In the genomic region with DNA sequence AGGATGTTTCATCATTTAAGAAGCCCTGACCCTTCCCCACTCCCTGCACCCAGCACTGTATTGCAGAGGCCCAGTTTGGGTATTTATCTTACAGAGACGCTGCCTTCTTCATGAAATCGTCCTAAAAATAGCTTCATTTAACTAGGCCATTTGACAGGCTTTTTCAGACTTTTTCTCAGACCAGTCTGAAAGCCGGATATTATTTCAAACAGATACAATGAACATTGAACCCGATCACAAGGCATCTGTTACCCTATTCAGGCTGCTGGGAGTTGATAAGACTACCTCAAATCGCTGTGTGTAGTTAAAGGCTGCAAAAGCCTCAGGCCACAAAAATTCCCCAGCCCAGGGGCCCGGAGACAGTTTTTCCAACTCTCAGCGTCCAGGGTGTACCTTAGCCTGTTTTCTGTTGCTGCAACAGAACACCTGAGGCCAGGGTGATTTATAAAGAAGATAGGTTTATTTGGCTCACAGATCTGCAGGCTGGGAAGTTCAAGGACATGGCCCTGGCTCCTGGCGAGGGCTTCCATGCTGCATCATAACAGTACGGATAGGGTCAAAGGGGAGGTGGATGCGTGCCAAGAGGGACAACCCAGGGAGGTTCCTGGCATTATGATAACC, we compare ENCODE assay signal across 2 cellular contexts.
TF ChIP-seq lines count a peak whose summit lies in the region.

No MANE protein-coding gene starts in this region.

TF ChIP-seq in K562, 482 proteins besides CTCF, POLR2A, EP300 and RAD21 (continued from another document and continues in another):
- no peak for TF ChIP-seq STAT5B (CRISPR knock-in tag; IDR thresholded peaks at IDR 0.05)
- TF ChIP-seq KAT8 (IDR thresholded peaks at IDR 0.05; ENCODE audit: low read depth): no peak
- TF ChIP-seq, protein P1, sequence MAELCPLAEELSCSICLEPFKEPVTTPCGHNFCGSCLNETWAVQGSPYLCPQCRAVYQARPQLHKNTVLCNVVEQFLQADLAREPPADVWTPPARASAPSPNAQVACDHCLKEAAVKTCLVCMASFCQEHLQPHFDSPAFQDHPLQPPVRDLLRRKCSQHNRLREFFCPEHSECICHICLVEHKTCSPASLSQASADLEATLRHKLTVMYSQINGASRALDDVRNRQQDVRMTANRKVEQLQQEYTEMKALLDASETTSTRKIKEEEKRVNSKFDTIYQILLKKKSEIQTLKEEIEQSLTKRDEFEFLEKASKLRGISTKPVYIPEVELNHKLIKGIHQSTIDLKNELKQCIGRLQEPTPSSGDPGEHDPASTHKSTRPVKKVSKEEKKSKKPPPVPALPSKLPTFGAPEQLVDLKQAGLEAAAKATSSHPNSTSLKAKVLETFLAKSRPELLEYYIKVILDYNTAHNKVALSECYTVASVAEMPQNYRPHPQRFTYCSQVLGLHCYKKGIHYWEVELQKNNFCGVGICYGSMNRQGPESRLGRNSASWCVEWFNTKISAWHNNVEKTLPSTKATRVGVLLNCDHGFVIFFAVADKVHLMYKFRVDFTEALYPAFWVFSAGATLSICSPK (IDR thresholded peaks at IDR 0.05; ENCODE audit: borderline replicate concordance): no peak
- TF ChIP-seq, protein P2, sequence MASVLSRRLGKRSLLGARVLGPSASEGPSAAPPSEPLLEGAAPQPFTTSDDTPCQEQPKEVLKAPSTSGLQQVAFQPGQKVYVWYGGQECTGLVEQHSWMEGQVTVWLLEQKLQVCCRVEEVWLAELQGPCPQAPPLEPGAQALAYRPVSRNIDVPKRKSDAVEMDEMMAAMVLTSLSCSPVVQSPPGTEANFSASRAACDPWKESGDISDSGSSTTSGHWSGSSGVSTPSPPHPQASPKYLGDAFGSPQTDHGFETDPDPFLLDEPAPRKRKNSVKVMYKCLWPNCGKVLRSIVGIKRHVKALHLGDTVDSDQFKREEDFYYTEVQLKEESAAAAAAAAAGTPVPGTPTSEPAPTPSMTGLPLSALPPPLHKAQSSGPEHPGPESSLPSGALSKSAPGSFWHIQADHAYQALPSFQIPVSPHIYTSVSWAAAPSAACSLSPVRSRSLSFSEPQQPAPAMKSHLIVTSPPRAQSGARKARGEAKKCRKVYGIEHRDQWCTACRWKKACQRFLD (CRISPR knock-in tag; IDR thresholded peaks at IDR 0.05): peak; percentile 58; the same call in 1 of the 2 replicates
- TF ChIP-seq RBBP5 (IDR thresholded peaks at IDR 0.05; ENCODE audit: borderline replicate concordance, insufficient read depth, low read length, poor library complexity, severe bottlenecking): no peak
- TF ChIP-seq HDAC2 (IDR thresholded peaks at IDR 0.05): peak; percentile 58; the same call in 1 of the 2 replicates
- no peak for TF ChIP-seq ZNF830 (CRISPR knock-in tag; IDR thresholded peaks at IDR 0.05)
- peak; percentile 94 for TF ChIP-seq TCF3 (CRISPR knock-in tag; IDR thresholded peaks at IDR 0.05)
- TF ChIP-seq DPF2 (IDR thresholded peaks at IDR 0.05): peak; percentile 67; the same call in 1 of the 2 replicates
- TF ChIP-seq BRD9 (IDR thresholded peaks at IDR 0.05; ENCODE audit: low read depth, partially characterized antibody): no peak
- TF ChIP-seq ZNF668 (CRISPR knock-in tag; IDR thresholded peaks at IDR 0.05): no peak
- TF ChIP-seq TEAD4 (IDR thresholded peaks at IDR 0.05; ENCODE audit: low read length): peak; percentile 89
- no peak for TF ChIP-seq TEAD4 (CRISPR knock-in tag; IDR thresholded peaks at IDR 0.05; ENCODE audit: borderline replicate concordance)
- no peak for TF ChIP-seq MXI1 (IDR thresholded peaks at IDR 0.05; ENCODE audit: low read depth, low read length)
- TF ChIP-seq SOX6 (IDR thresholded peaks at IDR 0.05): peak; percentile 88
- TF ChIP-seq, protein P3, sequence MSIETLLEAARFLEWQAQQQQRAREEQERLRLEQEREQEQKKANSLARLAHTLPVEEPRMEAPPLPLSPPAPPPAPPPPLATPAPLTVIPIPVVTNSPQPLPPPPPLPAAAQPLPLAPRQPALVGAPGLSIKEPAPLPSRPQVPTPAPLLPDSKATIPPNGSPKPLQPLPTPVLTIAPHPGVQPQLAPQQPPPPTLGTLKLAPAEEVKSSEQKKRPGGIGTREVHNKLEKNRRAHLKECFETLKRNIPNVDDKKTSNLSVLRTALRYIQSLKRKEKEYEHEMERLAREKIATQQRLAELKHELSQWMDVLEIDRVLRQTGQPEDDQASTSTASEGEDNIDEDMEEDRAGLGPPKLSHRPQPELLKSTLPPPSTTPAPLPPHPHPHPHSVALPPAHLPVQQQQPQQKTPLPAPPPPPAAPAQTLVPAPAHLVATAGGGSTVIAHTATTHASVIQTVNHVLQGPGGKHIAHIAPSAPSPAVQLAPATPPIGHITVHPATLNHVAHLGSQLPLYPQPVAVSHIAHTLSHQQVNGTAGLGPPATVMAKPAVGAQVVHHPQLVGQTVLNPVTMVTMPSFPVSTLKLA (conservative IDR thresholded peaks at IDR 0.05): 0 out of 4 replicates have a peak, but pooled peaks of 1 of the 2 experiments have one; percentile 13
- peak; percentile 93 for TF ChIP-seq CBFA2T3 (IDR thresholded peaks at IDR 0.05)
- TF ChIP-seq CBX5 (IDR thresholded peaks at IDR 0.05; ENCODE audit: borderline replicate concordance, low read depth): no peak
- TF ChIP-seq KDM1A (IDR thresholded peaks at IDR 0.05): peak; percentile 85 to 86
- TF ChIP-seq NEUROD1 (IDR thresholded peaks at IDR 0.05; ENCODE audit: borderline replicate concordance, low read depth, low read length, partially characterized antibody): no peak
- no peak for TF ChIP-seq CEBPG (CRISPR knock-in tag; IDR thresholded peaks at IDR 0.05)
- no peak for TF ChIP-seq CEBPG (tag; conservative IDR thresholded peaks at IDR 0.05 in 1 of 2, IDR thresholded peaks at IDR 0.05 in 1 of 2)
- TF ChIP-seq, protein P4, sequence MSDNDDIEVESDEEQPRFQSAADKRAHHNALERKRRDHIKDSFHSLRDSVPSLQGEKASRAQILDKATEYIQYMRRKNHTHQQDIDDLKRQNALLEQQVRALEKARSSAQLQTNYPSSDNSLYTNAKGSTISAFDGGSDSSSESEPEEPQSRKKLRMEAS (CRISPR knock-in tag; IDR thresholded peaks at IDR 0.05): no peak
- no peak for TF ChIP-seq ZNF12 (CRISPR knock-in tag; IDR thresholded peaks at IDR 0.05)
- TF ChIP-seq NFE2 (IDR thresholded peaks at IDR 0.05; ENCODE audit: low read depth): peak; percentile 15; the same call in 1 of the 2 replicates
- no peak for TF ChIP-seq ATF1 (CRISPR knock-in tag; IDR thresholded peaks at IDR 0.05)
- TF ChIP-seq ATF1 (tag; IDR thresholded peaks at IDR 0.05): no peak
- TF ChIP-seq, protein P5, sequence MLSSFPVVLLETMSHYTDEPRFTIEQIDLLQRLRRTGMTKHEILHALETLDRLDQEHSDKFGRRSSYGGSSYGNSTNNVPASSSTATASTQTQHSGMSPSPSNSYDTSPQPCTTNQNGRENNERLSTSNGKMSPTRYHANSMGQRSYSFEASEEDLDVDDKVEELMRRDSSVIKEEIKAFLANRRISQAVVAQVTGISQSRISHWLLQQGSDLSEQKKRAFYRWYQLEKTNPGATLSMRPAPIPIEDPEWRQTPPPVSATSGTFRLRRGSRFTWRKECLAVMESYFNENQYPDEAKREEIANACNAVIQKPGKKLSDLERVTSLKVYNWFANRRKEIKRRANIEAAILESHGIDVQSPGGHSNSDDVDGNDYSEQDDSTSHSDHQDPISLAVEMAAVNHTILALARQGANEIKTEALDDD (IDR thresholded peaks at IDR 0.05): 0 out of 2 replicates have a peak, but pooled peaks have one; percentile 14
- TF ChIP-seq TBL1XR1 (IDR thresholded peaks at IDR 0.05; ENCODE audit: low read length in 2 of 2): peak in 1 of 2 experiments; percentile 54; a peak in 1 of 4 replicates
- TF ChIP-seq ILF3 (IDR thresholded peaks at IDR 0.05; ENCODE audit: borderline replicate concordance): no peak
- TF ChIP-seq DMBX1 (CRISPR knock-in tag; IDR thresholded peaks at IDR 0.05; ENCODE audit: borderline replicate concordance): no peak
- peak; percentile 89 for TF ChIP-seq ARID1B (IDR thresholded peaks at IDR 0.05)

TF ChIP-seq in HepG2, 621 proteins besides CTCF, POLR2A, EP300 and RAD21 (continued from another document and continues in another):
- peak; percentile 49; the same call in 1 of the 2 replicates for TF ChIP-seq ZSCAN30 (CRISPR knock-in tag; IDR thresholded peaks at IDR 0.05)
- TF ChIP-seq MIER2 (CRISPR knock-in tag; IDR thresholded peaks at IDR 0.05): no peak
- TF ChIP-seq ZNF33A (CRISPR knock-in tag; IDR thresholded peaks at IDR 0.05; ENCODE audit: borderline replicate concordance): no peak
- no peak for TF ChIP-seq ZNF614 (CRISPR knock-in tag; IDR thresholded peaks at IDR 0.05; ENCODE audit: borderline replicate concordance)
- TF ChIP-seq, protein P6, sequence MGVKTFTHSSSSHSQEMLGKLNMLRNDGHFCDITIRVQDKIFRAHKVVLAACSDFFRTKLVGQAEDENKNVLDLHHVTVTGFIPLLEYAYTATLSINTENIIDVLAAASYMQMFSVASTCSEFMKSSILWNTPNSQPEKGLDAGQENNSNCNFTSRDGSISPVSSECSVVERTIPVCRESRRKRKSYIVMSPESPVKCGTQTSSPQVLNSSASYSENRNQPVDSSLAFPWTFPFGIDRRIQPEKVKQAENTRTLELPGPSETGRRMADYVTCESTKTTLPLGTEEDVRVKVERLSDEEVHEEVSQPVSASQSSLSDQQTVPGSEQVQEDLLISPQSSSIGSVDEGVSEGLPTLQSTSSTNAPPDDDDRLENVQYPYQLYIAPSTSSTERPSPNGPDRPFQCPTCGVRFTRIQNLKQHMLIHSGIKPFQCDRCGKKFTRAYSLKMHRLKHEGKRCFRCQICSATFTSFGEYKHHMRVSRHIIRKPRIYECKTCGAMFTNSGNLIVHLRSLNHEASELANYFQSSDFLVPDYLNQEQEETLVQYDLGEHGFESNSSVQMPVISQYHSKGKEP (CRISPR knock-in tag; IDR thresholded peaks at IDR 0.05): no peak
- no peak for TF ChIP-seq ERF (CRISPR knock-in tag; IDR thresholded peaks at IDR 0.05)
- TF ChIP-seq, protein P7, sequence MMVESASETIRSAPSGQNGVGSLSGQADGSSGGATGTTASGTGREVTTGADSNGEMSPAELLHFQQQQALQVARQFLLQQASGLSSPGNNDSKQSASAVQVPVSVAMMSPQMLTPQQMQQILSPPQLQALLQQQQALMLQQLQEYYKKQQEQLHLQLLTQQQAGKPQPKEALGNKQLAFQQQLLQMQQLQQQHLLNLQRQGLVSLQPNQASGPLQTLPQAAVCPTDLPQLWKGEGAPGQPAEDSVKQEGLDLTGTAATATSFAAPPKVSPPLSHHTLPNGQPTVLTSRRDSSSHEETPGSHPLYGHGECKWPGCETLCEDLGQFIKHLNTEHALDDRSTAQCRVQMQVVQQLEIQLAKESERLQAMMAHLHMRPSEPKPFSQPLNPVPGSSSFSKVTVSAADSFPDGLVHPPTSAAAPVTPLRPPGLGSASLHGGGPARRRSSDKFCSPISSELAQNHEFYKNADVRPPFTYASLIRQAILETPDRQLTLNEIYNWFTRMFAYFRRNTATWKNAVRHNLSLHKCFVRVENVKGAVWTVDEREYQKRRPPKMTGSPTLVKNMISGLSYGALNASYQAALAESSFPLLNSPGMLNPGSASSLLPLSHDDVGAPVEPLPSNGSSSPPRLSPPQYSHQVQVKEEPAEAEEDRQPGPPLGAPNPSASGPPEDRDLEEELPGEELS (CRISPR knock-in tag; IDR thresholded peaks at IDR 0.05): peak; percentile 54; the same call in 1 of the 2 replicates
- TF ChIP-seq SMAD3 (CRISPR knock-in tag; IDR thresholded peaks at IDR 0.05): no peak; the same call in 1 of the 2 replicates
- TF ChIP-seq ZNF775 (CRISPR knock-in tag; IDR thresholded peaks at IDR 0.05; ENCODE audit: borderline replicate concordance): no peak
- TF ChIP-seq, protein P8, sequence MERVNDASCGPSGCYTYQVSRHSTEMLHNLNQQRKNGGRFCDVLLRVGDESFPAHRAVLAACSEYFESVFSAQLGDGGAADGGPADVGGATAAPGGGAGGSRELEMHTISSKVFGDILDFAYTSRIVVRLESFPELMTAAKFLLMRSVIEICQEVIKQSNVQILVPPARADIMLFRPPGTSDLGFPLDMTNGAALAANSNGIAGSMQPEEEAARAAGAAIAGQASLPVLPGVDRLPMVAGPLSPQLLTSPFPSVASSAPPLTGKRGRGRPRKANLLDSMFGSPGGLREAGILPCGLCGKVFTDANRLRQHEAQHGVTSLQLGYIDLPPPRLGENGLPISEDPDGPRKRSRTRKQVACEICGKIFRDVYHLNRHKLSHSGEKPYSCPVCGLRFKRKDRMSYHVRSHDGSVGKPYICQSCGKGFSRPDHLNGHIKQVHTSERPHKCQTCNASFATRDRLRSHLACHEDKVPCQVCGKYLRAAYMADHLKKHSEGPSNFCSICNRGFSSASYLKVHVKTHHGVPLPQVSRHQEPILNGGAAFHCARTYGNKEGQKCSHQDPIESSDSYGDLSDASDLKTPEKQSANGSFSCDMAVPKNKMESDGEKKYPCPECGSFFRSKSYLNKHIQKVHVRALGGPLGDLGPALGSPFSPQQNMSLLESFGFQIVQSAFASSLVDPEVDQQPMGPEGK (CRISPR knock-in tag; IDR thresholded peaks at IDR 0.05): 0 out of 2 replicates have a peak, but pooled peaks have one; percentile 22
- 0 out of 2 replicates have a peak, but pooled peaks have one; percentile 58 for TF ChIP-seq ZNF17 (CRISPR knock-in tag; IDR thresholded peaks at IDR 0.05)
- TF ChIP-seq HHEX (CRISPR knock-in tag; IDR thresholded peaks at IDR 0.05): no peak
- TF ChIP-seq, protein P9, sequence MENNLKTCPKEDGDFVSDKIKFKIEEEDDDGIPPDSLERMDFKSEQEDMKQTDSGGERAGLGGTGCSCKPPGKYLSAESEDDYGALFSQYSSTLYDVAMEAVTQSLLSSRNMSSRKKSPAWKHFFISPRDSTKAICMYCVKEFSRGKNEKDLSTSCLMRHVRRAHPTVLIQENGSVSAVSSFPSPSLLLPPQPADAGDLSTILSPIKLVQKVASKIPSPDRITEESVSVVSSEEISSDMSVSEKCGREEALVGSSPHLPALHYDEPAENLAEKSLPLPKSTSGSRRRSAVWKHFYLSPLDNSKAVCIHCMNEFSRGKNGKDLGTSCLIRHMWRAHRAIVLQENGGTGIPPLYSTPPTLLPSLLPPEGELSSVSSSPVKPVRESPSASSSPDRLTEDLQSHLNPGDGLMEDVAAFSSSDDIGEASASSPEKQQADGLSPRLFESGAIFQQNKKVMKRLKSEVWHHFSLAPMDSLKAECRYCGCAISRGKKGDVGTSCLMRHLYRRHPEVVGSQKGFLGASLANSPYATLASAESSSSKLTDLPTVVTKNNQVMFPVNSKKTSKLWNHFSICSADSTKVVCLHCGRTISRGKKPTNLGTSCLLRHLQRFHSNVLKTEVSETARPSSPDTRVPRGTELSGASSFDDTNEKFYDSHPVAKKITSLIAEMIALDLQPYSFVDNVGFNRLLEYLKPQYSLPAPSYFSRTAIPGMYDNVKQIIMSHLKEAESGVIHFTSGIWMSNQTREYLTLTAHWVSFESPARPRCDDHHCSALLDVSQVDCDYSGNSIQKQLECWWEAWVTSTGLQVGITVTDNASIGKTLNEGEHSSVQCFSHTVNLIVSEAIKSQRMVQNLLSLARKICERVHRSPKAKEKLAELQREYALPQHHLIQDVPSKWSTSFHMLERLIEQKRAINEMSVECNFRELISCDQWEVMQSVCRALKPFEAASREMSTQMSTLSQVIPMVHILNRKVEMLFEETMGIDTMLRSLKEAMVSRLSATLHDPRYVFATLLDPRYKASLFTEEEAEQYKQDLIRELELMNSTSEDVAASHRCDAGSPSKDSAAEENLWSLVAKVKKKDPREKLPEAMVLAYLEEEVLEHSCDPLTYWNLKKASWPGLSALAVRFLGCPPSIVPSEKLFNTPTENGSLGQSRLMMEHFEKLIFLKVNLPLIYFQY (CRISPR knock-in tag; IDR thresholded peaks at IDR 0.05; ENCODE audit: borderline replicate concordance): peak; percentile 24; the same call in 1 of the 2 replicates
